Comparison of ENCODE assay signal across 5 cellular contexts in genomic region chr5:65915661-65916060, GRCh38. TPM values are rescaled to one million over a fixed set of nuclear protein-coding genes. Genes with fewer than 3 reads are reported as not detected.
A peak's percentile ranks its signal among the peaks of the same experiment; 100 is the strongest.
DNase-seq lines count a peak whose midpoint lies in the region; ATAC-seq, FAIRE-seq and TF ChIP-seq lines count a peak whose summit lies in the region.
"Not testable (repeated sequence)": the region's sequence is repeated elsewhere in the genome, so short reads cannot be mapped to it uniquely, and the experiment has no call there.

No MANE protein-coding gene starts in this region.

- not testable (repeated sequence) for TF ChIP-seq CTCF in Peyer's patch (IDR thresholded peaks at IDR 0.05); mucosa of descending colon (IDR thresholded peaks at IDR 0.05)

- not testable (repeated sequence) for H3K9me3 ChIP-seq in Peyer's patch; mucosa of descending colon; small intestine (ENCODE audit: control insufficient read depth, low read depth)

- not testable (repeated sequence) for H3K4me3 ChIP-seq in Peyer's patch; mucosa of descending colon; small intestine (ENCODE audit: low read depth in 1 of 2, low read length in 2 of 2)

- ATAC-seq in left colon, result peak; percentile 56
- peak; percentile 50 for ATAC-seq in mucosa of descending colon

- H3K27ac ChIP-seq in Peyer's patch (peak overlapping the region in 3 of 4 donors; percentile 37 to 80 (median 61)), small intestine (ENCODE audit: low read depth in 1 of 2, low read length in 1 of 2) (peak overlapping the region; percentile 21 to 34)

- not testable (repeated sequence) for H3K36me3 ChIP-seq in Peyer's patch; mucosa of descending colon (ENCODE audit: low read depth); small intestine (ENCODE audit: control insufficient read depth in 2 of 2, insufficient read depth in 2 of 2, low read length in 2 of 2)

- DNase-seq in Peyer's patch, result not testable (repeated sequence)
- peak; percentile 24 for DNase-seq in activated CD4-positive, alpha-beta T cell treated with anti-CD3 and anti-CD28 coated beads, Interleukin-2, amount 10 ng/mL, durations not matched to agents 24 days and 14 days
- DNase-seq in left colon, result peak; percentile 21 to 28
- peak in 2 of 3 donors; percentile 22 to 35 for DNase-seq in mucosa of descending colon
- peak; percentile 8 for DNase-seq in small intestine

- not testable (repeated sequence) for TF ChIP-seq POLR2A in Peyer's patch (IDR thresholded peaks at IDR 0.05)

- H3K27ac Mint-ChIP-seq in activated CD4-positive, alpha-beta T cell treated with anti-CD3 and anti-CD28 coated beads, Interleukin-2, amount 10 ng/mL, durations not matched to agents 24 days and 14 days, result not testable (repeated sequence)

- H3K27me3 ChIP-seq in Peyer's patch; small intestine (ENCODE audit: control insufficient read depth in 2 of 2, insufficient read depth in 2 of 2, low read length in 2 of 2): not testable (repeated sequence)

- not testable (repeated sequence) for H3K9me3 Mint-ChIP-seq in activated CD4-positive, alpha-beta T cell treated with anti-CD3 and anti-CD28 coated beads, Interleukin-2, amount 10 ng/mL, durations not matched to agents 24 days and 14 days

- not testable (repeated sequence) for H3K4me3 Mint-ChIP-seq in activated CD4-positive, alpha-beta T cell treated with anti-CD3 and anti-CD28 coated beads, Interleukin-2, amount 10 ng/mL, durations not matched to agents 24 days and 14 days

- H3K4me1 Mint-ChIP-seq in activated CD4-positive, alpha-beta T cell treated with anti-CD3 and anti-CD28 coated beads, Interleukin-2, amount 10 ng/mL, durations not matched to agents 24 days and 14 days, result not testable (repeated sequence)

- 25 to 69% (median 45%) methylated on average over 6 of the region's 6 CpGs for WGBS in small intestine, 3 donors

- not testable (repeated sequence) for H3K4me1 ChIP-seq in Peyer's patch; mucosa of descending colon (ENCODE audit: low read depth); small intestine (ENCODE audit: control insufficient read depth in 2 of 2, insufficient read depth in 1 of 2, low read depth in 1 of 2, low read length in 1 of 2)

- H3K36me3 Mint-ChIP-seq in activated CD4-positive, alpha-beta T cell treated with anti-CD3 and anti-CD28 coated beads, Interleukin-2, amount 10 ng/mL, durations not matched to agents 24 days and 14 days (ENCODE audit: low read depth), result not testable (repeated sequence)

- intact Hi-C loops in activated CD4-positive, alpha-beta T cell treated with anti-CD3 and anti-CD28 coated beads, Interleukin-2, amount 10 ng/mL, durations not matched to agents 24 days and 14 days (cut with micrococcal nuclease); left colon (cut with DNase I, micrococcal nuclease); mucosa of descending colon (cut with DNase I, micrococcal nuclease): not testable (repeated sequence)

- H3K27me3 Mint-ChIP-seq in activated CD4-positive, alpha-beta T cell treated with anti-CD3 and anti-CD28 coated beads, Interleukin-2, amount 10 ng/mL, durations not matched to agents 24 days and 14 days, result not testable (repeated sequence)

- FAIRE-seq in small intestine (lab: Jason Lieb, UNC), result not testable (repeated sequence)

RNA-seq across cellular contexts. Expression of gene ERBIN, which starts 10.7 kb away (rescaled TPM):
- 100 to 1,000 TPM; 116 to 218 (median 152) TPM for total RNA-seq in Peyer's patch
- 28.6 and 29.2 TPM in 2 replicates for total RNA-seq in activated CD4-positive, alpha-beta T cell treated with anti-CD3 and anti-CD28 coated beads, Interleukin-2, amount 10 ng/mL, durations not matched to agents 24 days and 14 days
- 100 to 1,000 TPM in 1 of 2 donors, 10 to 100 TPM in 1; 98.1 to 136 TPM for total RNA-seq in left colon
- total RNA-seq in mucosa of descending colon, result 100 to 1,000 TPM; 123 to 157 (median 129) TPM
- polyA plus RNA-seq in small intestine, result 10 to 100 TPM; 17.5 to 50.8 (median 29.7) TPM
